In genomic region chr22:38388506-38389427, GRCh38 we compare ENCODE assay signal across 7 cellular contexts.
DNase-seq lines count a peak whose midpoint lies in the region; ATAC-seq, FAIRE-seq and TF ChIP-seq lines count a peak whose summit lies in the region.
"Not testable (repeated sequence)": the region's sequence is repeated elsewhere in the genome, so short reads cannot be mapped to it uniquely, and the experiment has no call there.

No MANE protein-coding gene starts in this region.

- not testable (repeated sequence) for H3K9ac ChIP-seq in IMR-90 (ENCODE audit: low read depth, low read length); SK-N-MC (ENCODE audit: insufficient read length); GM12878 (ENCODE audit: control insufficient read depth, insufficient read depth, low read length); HepG2 (ENCODE audit: insufficient read depth, low read depth, low read length)

- H2AFZ ChIP-seq in IMR-90 (replicated peaks; ENCODE audit: low read length, poor library complexity); GM12878 (ENCODE audit: control insufficient read depth, low read depth, low read length); HepG2 (ENCODE audit: low read length): not testable (repeated sequence)

- TF ChIP-seq CTCF in GM06990 (IDR thresholded peaks at IDR 0.05; ENCODE audit: insufficient read depth, low read length, poor library complexity, severe bottlenecking); IMR-90 (conservative IDR thresholded peaks at IDR 0.05; ENCODE audit: low read depth, low read length); GM12878 (IDR thresholded peaks at IDR 0.05 in 2 of 3, conservative IDR thresholded peaks at IDR 0.05 in 1 of 3; ENCODE audit: control insufficient read depth in 2 of 3, extremely low read depth in 1 of 3, insufficient read depth in 1 of 3, low read depth in 3 of 3, low read length in 3 of 3); HepG2 (CRISPR knock-in tag; IDR thresholded peaks at IDR 0.05): not testable (repeated sequence)

- dilution Hi-C loops in IMR-90 (cut with HindIII; ENCODE audit: low sequenced_read_pairs, unreplicated experiment) = not testable (repeated sequence)

- not testable (repeated sequence) for ATAC-seq in IMR-90 (ENCODE audit: low read depth); HepG2
- ATAC-seq in GM12878 = peak; percentile 43

- DNase-seq in GM06990 (ENCODE audit: extremely low read depth, insufficient read length); IMR-90; SK-N-MC (ENCODE audit: low read depth, low spot score); GM12878 (ENCODE audit: low read depth, low spot score); HepG2 (ENCODE audit: low spot score): not testable (repeated sequence)
- DNase-seq in globus pallidus (ENCODE audit: low spot score) (peak; percentile 60), pons (ENCODE audit: low spot score) (peak; percentile 77)

- not testable (repeated sequence) for H2AK5ac ChIP-seq in IMR-90 (ENCODE audit: low read depth, low read length)

- BruUV-seq in IMR-90 (replicated peaks; lab: Mats Ljungman, UMichigan); GM12878 (replicated peaks; lab: Mats Ljungman, UMichigan); HepG2 (replicated peaks; lab: Mats Ljungman, UMichigan): not testable (repeated sequence)

- FAIRE-seq in GM12878 (lab: Jason Lieb, UNC); HepG2 (lab: Jason Lieb, UNC): not testable (repeated sequence)

- not testable (repeated sequence) for H2BK15ac ChIP-seq in IMR-90 (ENCODE audit: low read depth, low read length)

- H3K56ac ChIP-seq in IMR-90 (ENCODE audit: extremely low read depth, insufficient read depth, low read length) = not testable (repeated sequence)

- H3K23ac ChIP-seq in IMR-90 (ENCODE audit: low read depth, low read length) = not testable (repeated sequence)

- H4K91ac ChIP-seq in IMR-90 (ENCODE audit: insufficient read depth, low read depth, low read length) = not testable (repeated sequence)

- H3K79me2 ChIP-seq in GM12878 (ENCODE audit: control insufficient read depth, insufficient read depth, low read length) = peaks cover 64% of the 10 kb centered on the region
- H3K79me2 ChIP-seq in HepG2 (ENCODE audit: insufficient read depth, low read length) = peaks cover 16% of the 10 kb centered on the region

- POLR2A ChIA-PET in IMR-90 (lab: Charles Lee; ENCODE audit: unreplicated experiment); HepG2 (lab: Yijun Ruan, JAX): not testable (repeated sequence)
- POLR2A ChIA-PET in GM12878 (lab: Charles Lee) = interaction anchor here (0.6 to 1.0 kb wide), 2 partner anchors 10 to 771 kb away, joined by 3 read pairs; no protein-coding TSS in a partner anchor

- TF ChIP-seq RAD21 in IMR-90 (IDR thresholded peaks at IDR 0.05; ENCODE audit: low read length); GM12878 (IDR thresholded peaks at IDR 0.05; ENCODE audit: insufficient read depth, low read depth, low read length); HepG2 (CRISPR knock-in tag; IDR thresholded peaks at IDR 0.05): not testable (repeated sequence)

- H3K9me1 ChIP-seq in IMR-90 (ENCODE audit: insufficient read depth, low read length) = not testable (repeated sequence)

- RAD21 ChIA-PET in GM12878 (lab: Charles Lee; ENCODE audit: unreplicated experiment) = not testable (repeated sequence)

- H3K4me3 ChIP-seq in GM06990 (replicated peaks; ENCODE audit: low read depth, low read length) (peak overlapping the region; percentile 31; the same call in 1 of the 2 replicates), SK-N-MC (0 out of 2 replicates have a peak overlapping the region, but pooled peaks have one; percentile 22), GM12878 (peak overlapping the region; percentile 15; the same call in 1 of the 2 replicates)
- not testable (repeated sequence) for H3K4me3 ChIP-seq in IMR-90 (ENCODE audit: insufficient read depth, low read depth, low read length); HepG2 (replicated peaks in 1 of 3; ENCODE audit: insufficient read depth in 1 of 3, low read depth in 2 of 3, low read length in 3 of 3)

- TF ChIP-seq EP300 in GM12878 (IDR thresholded peaks at IDR 0.05; ENCODE audit: borderline replicate concordance in 1 of 2, control insufficient read depth in 1 of 2, low read depth in 2 of 2, low read length in 2 of 2); HepG2 (IDR thresholded peaks at IDR 0.05; ENCODE audit: low read depth in 2 of 2, low read length in 2 of 2); HepG2 (CRISPR knock-in tag; IDR thresholded peaks at IDR 0.05; ENCODE audit: borderline replicate concordance): not testable (repeated sequence)

- H4K20me1 ChIP-seq in IMR-90 (ENCODE audit: insufficient read depth, low read length); GM12878 (ENCODE audit: control insufficient read depth, insufficient read depth); HepG2 (ENCODE audit: insufficient read depth, low read length): not testable (repeated sequence)

- H3K27me3 ChIP-seq in GM06990 (replicated peaks; ENCODE audit: control insufficient read depth, insufficient read depth, low read length); IMR-90 (ENCODE audit: control insufficient read depth, insufficient read depth, low read length); GM12878 (replicated peaks in 1 of 2; ENCODE audit: control insufficient read depth in 2 of 2, insufficient read depth in 2 of 2, low read length in 1 of 2); HepG2 (ENCODE audit: control insufficient read depth in 1 of 2, insufficient read depth in 2 of 2, low read length in 2 of 2): not testable (repeated sequence)

- in situ Hi-C loops in IMR-90 (cut with MboI; ENCODE audit: low sequenced_read_pairs); GM12878 (cut with MboI); HepG2 (cut with HindIII; ENCODE audit: extremely low pct_ligation_motif_present, low pct_unique_long_range_greater_than_20kb): not testable (repeated sequence)

- intact Hi-C loops in IMR-90 (cut with micrococcal nuclease); GM12878 (cut with micrococcal nuclease; ENCODE audit: unreplicated experiment); HepG2 (cut with micrococcal nuclease; ENCODE audit: unreplicated experiment): not testable (repeated sequence)

- H3K9me3 ChIP-seq in IMR-90 (ENCODE audit: control insufficient read depth, insufficient read depth, low read length); SK-N-MC (ENCODE audit: low read depth, low read length); GM12878 (replicated peaks; ENCODE audit: control insufficient read depth, insufficient read depth, low read length); HepG2 (ENCODE audit: low read length): not testable (repeated sequence)

- not testable (repeated sequence) for H3K4ac ChIP-seq in IMR-90 (ENCODE audit: low read depth, low read length)

- not testable (repeated sequence) for H4K5ac ChIP-seq in IMR-90 (ENCODE audit: low read depth, low read length)

- not testable (repeated sequence) for H3K14ac ChIP-seq in IMR-90 (replicated peaks; ENCODE audit: low read depth, low read length)

- not testable (repeated sequence) for H3K27ac ChIP-seq in IMR-90 (ENCODE audit: insufficient read depth, low read length); HepG2 (ENCODE audit: extremely low read length, insufficient read depth, low read length)
- peak overlapping the region; percentile 58 for H3K27ac ChIP-seq in SK-N-MC
- peak overlapping the region; percentile 71 for H3K27ac ChIP-seq in GM12878 (ENCODE audit: control insufficient read depth, insufficient read depth)

- not testable (repeated sequence) for H3K4me2 ChIP-seq in IMR-90 (ENCODE audit: low read depth, low read length); HepG2 (ENCODE audit: low read depth, low read length)
- H3K4me2 ChIP-seq in GM12878 (ENCODE audit: control insufficient read depth, insufficient read depth) = peak overlapping the region; percentile 75

- not testable (repeated sequence) for H3K4me1 ChIP-seq in IMR-90 (ENCODE audit: control insufficient read depth, insufficient read depth, low read length); HepG2 (ENCODE audit: insufficient read depth, low read length)
- peaks cover 12% of the 10 kb centered on the region for H3K4me1 ChIP-seq in GM12878 (ENCODE audit: control insufficient read depth, insufficient read depth, low read length)

- no CpG with 5 or more reads among the region's 6 CpGs for WGBS in IMR-90 (ENCODE audit: extremely low coverage in 2 of 2, insufficient read length in 1 of 2), 2 experiments
- 21% methylated on average over 5 of the region's 6 CpGs for WGBS in GM12878 (ENCODE audit: insufficient coverage, insufficient replicate concordance, low lambda C conversion rate, missing lambda C conversion rate)
- 87% methylated on average over 6 of the region's 6 CpGs for WGBS in HepG2 (ENCODE audit: low lambda C conversion rate)

- not testable (repeated sequence) for H3K18ac ChIP-seq in IMR-90 (ENCODE audit: low read depth, low read length)

- not testable (repeated sequence) for H3K79me1 ChIP-seq in IMR-90 (ENCODE audit: low read depth in 1 of 2, low read length in 2 of 2)

- not testable (repeated sequence) for TF ChIP-seq POLR2A in IMR-90 (IDR thresholded peaks at IDR 0.05; ENCODE audit: low read depth, low read length); GM12878 (IDR thresholded peaks at IDR 0.05; ENCODE audit: low read depth, low read length); HepG2 (IDR thresholded peaks at IDR 0.05; ENCODE audit: insufficient read depth in 1 of 2, low read depth in 2 of 2, low read length in 2 of 2)

- H2BK120ac ChIP-seq in IMR-90 (ENCODE audit: low read depth, low read length) = not testable (repeated sequence)

- H3K36me3 ChIP-seq in GM06990 (ENCODE audit: control insufficient read depth, insufficient read depth, low read length); IMR-90 (ENCODE audit: control insufficient read depth, insufficient read depth, low read length); SK-N-MC (ENCODE audit: insufficient read depth, low read length); GM12878 (ENCODE audit: control insufficient read depth in 2 of 2, insufficient read depth in 2 of 2, low read length in 1 of 2); HepG2 (replicated peaks in 1 of 2; ENCODE audit: control insufficient read depth in 1 of 2, insufficient read depth in 2 of 2, low read length in 2 of 2): not testable (repeated sequence)

- H2BK5ac ChIP-seq in IMR-90 (ENCODE audit: low read depth, low read length, poor library complexity, severe bottlenecking) = not testable (repeated sequence)

- not testable (repeated sequence) for H2AK9ac ChIP-seq in IMR-90 (replicated peaks; ENCODE audit: low read depth, low read length, poor library complexity)

- CTCF ChIA-PET in IMR-90 (lab: Yijun Ruan, JAX); GM12878 (lab: Yijun Ruan, JAX); HepG2 (lab: Yijun Ruan, JAX; ENCODE audit: low intra/inter-chr PET ratio, low total read pairs): not testable (repeated sequence)

- SMC1A ChIA-PET in GM12878 (lab: Charles Lee; ENCODE audit: uncharacterized antibody, unreplicated experiment) = interaction anchor here (0.7 kb wide), 1 partner anchor 183 kb away, joined by 3 read pairs; no protein-coding TSS in a partner anchor

- H4K8ac ChIP-seq in IMR-90 (ENCODE audit: low read depth in 2 of 2, low read length in 2 of 2) = not testable (repeated sequence)

- not testable (repeated sequence) for H2BK20ac ChIP-seq in IMR-90 (ENCODE audit: low read depth, low read length)
